In the genomic region with DNA sequence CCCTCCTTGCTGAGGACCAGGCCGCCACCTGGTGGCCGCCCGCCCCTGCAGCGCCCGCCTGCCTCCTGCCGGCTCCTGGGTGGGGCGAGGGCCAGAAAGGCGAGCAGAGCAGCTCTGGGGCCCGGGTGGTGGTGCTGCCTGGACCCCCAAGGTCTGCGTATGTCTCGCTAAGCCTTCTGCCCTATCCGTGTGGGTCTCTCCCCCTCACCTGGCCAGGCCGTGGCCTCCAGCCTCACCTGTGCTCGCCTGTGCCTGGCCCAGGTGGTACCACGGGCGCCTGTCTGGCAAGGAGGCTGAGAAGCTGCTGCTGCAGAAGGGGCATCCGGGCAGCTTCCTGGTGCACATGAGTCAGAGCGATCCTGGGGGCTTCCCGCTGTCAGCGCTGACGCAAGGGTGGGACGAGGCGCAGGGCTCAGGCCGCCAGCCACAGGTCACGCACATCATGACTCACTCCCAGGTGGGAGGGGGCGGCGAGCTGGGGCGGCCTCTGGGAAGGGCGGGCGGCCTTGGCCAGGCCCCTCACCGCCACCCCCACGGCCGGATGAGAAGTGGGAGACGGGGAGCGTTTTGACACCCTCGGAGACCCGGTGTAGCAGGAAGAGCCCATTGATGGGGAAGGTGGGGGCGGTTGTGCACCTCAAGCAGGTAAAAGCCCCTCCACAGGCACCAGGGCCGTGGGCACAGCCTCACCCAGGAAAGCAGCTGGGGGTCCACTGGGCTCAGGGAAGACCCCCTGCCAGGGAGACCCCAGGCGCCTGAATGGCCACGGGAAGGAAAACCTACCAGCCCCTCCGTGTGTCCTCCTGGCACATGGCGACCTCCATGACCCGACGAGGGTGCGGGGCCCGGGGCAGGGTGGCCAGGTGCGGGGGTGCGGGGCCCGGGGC, we compare ENCODE assay signal across 8 cellular contexts. TPM values are rescaled to one million over a fixed set of nuclear protein-coding genes. Genes with fewer than 3 reads are reported as not detected.
DNase-seq lines count a peak whose midpoint lies in the region; ATAC-seq and TF ChIP-seq lines count a peak whose summit lies in the region.

No MANE protein-coding gene starts in this region.

- 15 to 17% methylated on average over 14 to 39 of the region's 50 CpGs for WGBS in lower leg skin, 2 donors

- no peak overlapping the region for H3K4me3 ChIP-seq in lower leg skin (ENCODE audit: low read depth, poor library complexity, severe bottlenecking)

- intact Hi-C loops in lower leg skin (cut with DNase I; ENCODE audit: low total_unique reads) = loop anchor here (5.0 kb wide), 1 partner anchor 77 kb away; no protein-coding TSS in a partner anchor

- H3K4me1 Mint-ChIP-seq in T-cell = peaks cover 0 to 28% (median 23%) of the 10 kb centered on the region in 3 donors
- H3K4me1 Mint-ChIP-seq in activated naive CD8-positive, alpha-beta T cell treated with anti-CD3 and anti-CD28 coated beads, Interleukin-2, amount 50 U/mL, for 24 hours = peaks cover 38% of the 10 kb centered on the region

- peak; percentile 50 for ATAC-seq in GM21381 (IDR thresholded peaks at IDR 0.05; ENCODE audit: unreplicated experiment)
- peak; percentile 48 to 59 (median 56) for ATAC-seq in T-cell (replicated peaks in 1 of 4)
- peak; percentile 85 for ATAC-seq in activated naive CD8-positive, alpha-beta T cell treated with anti-CD3 and anti-CD28 coated beads, Interleukin-2, amount 50 U/mL, for 24 hours

- no peak for TF ChIP-seq POLR2A in lower leg skin (IDR thresholded peaks at IDR 0.05)

- peaks cover 3 to 19% of the 10 kb centered on the region in 2 donors for H3K27me3 Mint-ChIP-seq in T-cell
- H3K27me3 Mint-ChIP-seq in activated naive CD8-positive, alpha-beta T cell treated with anti-CD3 and anti-CD28 coated beads, Interleukin-2, amount 50 U/mL, for 24 hours = peaks cover 4% of the 10 kb centered on the region

- CTCF ChIA-PET in T-cell (lab: Charles Lee) = interaction anchor here in 1 of 2 donors (0.8 kb wide), 1 partner anchor 81 kb away, joined by 3 read pairs; no protein-coding TSS in a partner anchor

- peak overlapping the region in 2 of 3 donors; percentile 34 to 46 for H3K4me3 Mint-ChIP-seq in T-cell
- H3K4me3 Mint-ChIP-seq in activated naive CD8-positive, alpha-beta T cell treated with anti-CD3 and anti-CD28 coated beads, Interleukin-2, amount 50 U/mL, for 24 hours = peak overlapping the region; percentile 77

- peak in 1 of 3 donors; percentile 63 for TF ChIP-seq CTCF in lower leg skin (IDR thresholded peaks at IDR 0.05)

- no peaks in the 10 kb centered on the region for H3K36me3 Mint-ChIP-seq in T-cell
- peaks cover 6% of the 10 kb centered on the region for H3K36me3 Mint-ChIP-seq in activated naive CD8-positive, alpha-beta T cell treated with anti-CD3 and anti-CD28 coated beads, Interleukin-2, amount 50 U/mL, for 24 hours (ENCODE audit: low read depth)

- H3K9me3 Mint-ChIP-seq in T-cell = no peaks in the 10 kb centered on the region
- no peaks in the 10 kb centered on the region for H3K9me3 Mint-ChIP-seq in activated naive CD8-positive, alpha-beta T cell treated with anti-CD3 and anti-CD28 coated beads, Interleukin-2, amount 50 U/mL, for 24 hours

- no peak overlapping the region for H3K27ac Mint-ChIP-seq in T-cell
- H3K27ac Mint-ChIP-seq in activated naive CD8-positive, alpha-beta T cell treated with anti-CD3 and anti-CD28 coated beads, Interleukin-2, amount 50 U/mL, for 24 hours = peak overlapping the region; percentile 83

- DNase-seq in DMS153 treated with DMSO at 0.1 percent for 48 hours (lab: John Stamatoyannopoulos, UW; ENCODE audit: unreplicated experiment) = peak; percentile 69
- peak in 52 of 76 experiments; percentile 9 to 68 (median 42) for DNase-seq in HUDEP-2 (lab: John Stamatoyannopoulos, UW; ENCODE audit: unreplicated experiment in 76 of 76)
- peak; percentile 43 to 86 (median 68) for DNase-seq in T-cell
- peak; percentile 95 for DNase-seq in activated naive CD8-positive, alpha-beta T cell treated with anti-CD3 and anti-CD28 coated beads, Interleukin-2, amount 50 U/mL, for 24 hours
- DNase-seq in hepatic stellate cell (ENCODE audit: low spot score) = peak; percentile 88
- peak; percentile 76 to 90 for DNase-seq in stimulated activated CD4-positive, alpha-beta T cell treated with anti-CD3 and anti-CD28 coated beads, Interleukin-15, amount 100 ng/mL, for 48 hours (ENCODE audit: low read depth in 2 of 2)
- DNase-seq in lower leg skin (ENCODE audit: low spot score in 2 of 2) = no peak

- POLR2A ChIA-PET in T-cell (lab: Charles Lee) = no interaction called here

RNA-seq across cellular contexts. Expression of gene RNF223, which starts 9.9 kb away (rescaled TPM):
- total RNA-seq in T-cell (not detected), lower leg skin (10 to 100 TPM in 2 of 4 donors, 1 to 10 TPM in 2; 9.4 to 19.5 (median 10.5) TPM)

RNA-seq across cellular contexts. Expression of gene AGRN, which starts 44.3 kb away (rescaled TPM):
- total RNA-seq in T-cell (10 to 100 TPM in 2 of 5 donors, 1 to 10 TPM in 3; 6.0 to 16.3 (median 9.9) TPM), lower leg skin (10 to 100 TPM; 36.9 to 55.8 (median 54.6) TPM)

RNA-seq across cellular contexts. Expression of gene ISG15, which starts 50.9 kb away (rescaled TPM):
- 10 to 100 TPM; 29.1 to 69.8 (median 48.5) TPM for total RNA-seq in T-cell
- 10 to 100 TPM in 1 of 4 donors, 1 to 10 TPM in 3; 3.6 to 12.9 (median 6.0) TPM for total RNA-seq in lower leg skin

RNA-seq across cellular contexts. Expression of gene C1orf159, which starts 51.7 kb away (rescaled TPM):
- 10 to 100 TPM; 20.4 to 37.7 (median 22.5) TPM for total RNA-seq in T-cell
- 10 to 100 TPM; 16.1 to 36.0 (median 21.5) TPM for total RNA-seq in lower leg skin

Comparison
In these comparisons a context has a peak if more than half of its experiments do, and no peak if none do; other contexts are left out.
1. DNase-seq: peak in DMS153 treated with DMSO at 0.1 percent for 48 hours (single experiment), HUDEP-2 (52 of 76), T-cell (34 of 34), activated naive CD8-positive, alpha-beta T cell treated with anti-CD3 and anti-CD28 coated beads, Interleukin-2, amount 50 U/mL, for 24 hours (single experiment), hepatic stellate cell (single experiment) and stimulated activated CD4-positive, alpha-beta T cell treated with anti-CD3 and anti-CD28 coated beads, Interleukin-15, amount 100 ng/mL, for 48 hours (2 of 2); none in lower leg skin (0 of 2).
2. RNA of gene RNF223, which starts 9.9 kb away (total RNA-seq): 9.4 to 19.5 TPM in lower leg skin; not detected in T-cell; every median in the first group is over 10 times any median in the second.
3. Peak in every context shown above with its lines, with median percentiles within 50 percentile points of each other: ATAC-seq.